Comparison of ENCODE assay signal across 8 cellular contexts in the genomic region with DNA sequence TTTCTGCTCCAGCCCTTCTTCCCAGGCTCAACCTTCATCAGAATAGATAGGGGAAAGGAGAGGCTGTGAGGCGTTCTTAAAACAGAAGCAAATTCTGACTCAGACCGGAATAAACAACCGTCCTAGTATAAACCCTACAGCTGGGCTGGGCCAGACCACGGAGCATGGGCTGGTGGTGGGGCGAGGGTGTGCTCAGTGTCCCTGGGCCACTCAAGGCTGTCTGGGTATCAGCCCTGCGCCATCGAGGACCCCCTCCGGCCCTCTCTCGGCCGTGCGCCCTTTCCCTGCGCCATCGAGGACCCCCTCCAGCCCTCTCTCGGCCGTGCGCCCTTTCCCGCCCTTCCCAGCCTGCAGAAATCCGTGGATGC. TPM values are rescaled to one million over a fixed set of nuclear protein-coding genes. Genes with fewer than 3 reads are reported as not detected.
A peak's percentile ranks its signal among the peaks of the same experiment; 100 is the strongest.
DNase-seq lines count a peak whose midpoint lies in the region; ATAC-seq and TF ChIP-seq lines count a peak whose summit lies in the region.

No MANE protein-coding gene starts in this region.

- DNase-seq in AG04450 (ENCODE audit: low read depth, low spot score) (no peak), astrocyte of the cerebellum (ENCODE audit: low read depth) (no peak), left colon (peak in 1 of 2 donors; percentile 38), tibial nerve (ENCODE audit: low spot score in 2 of 2) (no peak), kidney tubule cell (ENCODE audit: low spot score) (no peak), midbrain (lab: John Stamatoyannopoulos, UW) (no peak), SKM-1 treated with dmso at 0.1 percent for 144 hours (lab: John Stamatoyannopoulos, UW; ENCODE audit: unreplicated experiment) (no peak)

- H3K27me3 ChIP-seq in AG04450 (ENCODE audit: control insufficient read depth, insufficient read depth, low read length) = no peaks in the 10 kb centered on the region
- no peaks in the 10 kb centered on the region for H3K27me3 ChIP-seq in tibial nerve

- POLR2A ChIA-PET in AG04450 (lab: Yijun Ruan, JAX) = interaction anchor here (0.7 to 2.7 kb wide), 6 partner anchors 27 to 48 kb away, joined by 3 to 19 read pairs (median 4); a partner anchor contains a TSS

- H3K36me3 ChIP-seq in tibial nerve = peaks cover 0 to 78% (median 19%) of the 10 kb centered on the region in 3 donors

- no peaks in the 10 kb centered on the region for H3K9me3 ChIP-seq in AG04450 (ENCODE audit: control insufficient read depth, insufficient read depth, low read length)
- H3K9me3 ChIP-seq in tibial nerve = no peaks in the 10 kb centered on the region

- CTCF ChIA-PET in AG04450 (lab: Charles Lee) = interaction anchor here (0.6 to 3.3 kb wide), 9 partner anchors 9 to 101 kb away, joined by 3 to 69 read pairs (median 21); no protein-coding TSS in a partner anchor

- H3K27ac ChIP-seq in AG04450 (ENCODE audit: low read depth, low read length) = peak overlapping the region; percentile 58
- H3K27ac ChIP-seq in tibial nerve = peak overlapping the region; percentile 43 to 83 (median 76)

- peaks cover 0 to 26% (median 10%) of the 10 kb centered on the region in 4 donors for H3K4me1 ChIP-seq in tibial nerve

- no peak for TF ChIP-seq POLR2A in tibial nerve (IDR thresholded peaks at IDR 0.05)

- no peak for TF ChIP-seq CTCF in AG04450 (IDR thresholded peaks at IDR 0.05; ENCODE audit: low read depth, low read length)
- no peak for TF ChIP-seq CTCF in astrocyte of the cerebellum (IDR thresholded peaks at IDR 0.05; ENCODE audit: low read depth, low read length, missing control alignments)
- no peak for TF ChIP-seq CTCF in tibial nerve (IDR thresholded peaks at IDR 0.05)

- intact Hi-C loops in left colon (cut with DNase I, micrococcal nuclease) = loop anchor here (5.0 kb wide), 2 partner anchors 36 to 51 kb away; a partner anchor contains a TSS

- WGBS in tibial nerve, 2 donors = 40 to 43% methylated on average over 17 to 18 of the region's 18 CpGs

- TF ChIP-seq EP300 in tibial nerve (IDR thresholded peaks at IDR 0.05) = no peak

- in situ Hi-C loops in astrocyte of the cerebellum (cut with HindIII; ENCODE audit: low sequenced_read_pairs) = no loop called here

- H3K4me3 ChIP-seq in AG04450 (ENCODE audit: low read depth, low read length) (peak overlapping the region; percentile 38), astrocyte of the cerebellum (ENCODE audit: low read depth, low read length) (peak overlapping the region; percentile 15), tibial nerve (peak overlapping the region; percentile 38 to 55 (median 42))

- ATAC-seq in HG02571 (IDR thresholded peaks at IDR 0.05; ENCODE audit: unreplicated experiment) (peak; percentile 51), left colon (peak; percentile 68)

RNA-seq across cellular contexts. Expression of a gene that starts 36.0 kb away (rescaled TPM):
- polyA plus RNA-seq in AG04450 (2011; rRNA removed) = 417 and 433 TPM in 2 replicates
- 355 and 396 TPM in 2 replicates for polyA minus RNA-seq in AG04450 (2011; rRNA and poly(A)+ RNA removed)
- total RNA-seq in left colon = 100 to 1,000 TPM; 301 to 355 TPM
- total RNA-seq in tibial nerve = 100 to 1,000 TPM; 160 to 207 (median 177) TPM
